ENCODE assay signal across 8 cellular contexts in the genomic region with DNA sequence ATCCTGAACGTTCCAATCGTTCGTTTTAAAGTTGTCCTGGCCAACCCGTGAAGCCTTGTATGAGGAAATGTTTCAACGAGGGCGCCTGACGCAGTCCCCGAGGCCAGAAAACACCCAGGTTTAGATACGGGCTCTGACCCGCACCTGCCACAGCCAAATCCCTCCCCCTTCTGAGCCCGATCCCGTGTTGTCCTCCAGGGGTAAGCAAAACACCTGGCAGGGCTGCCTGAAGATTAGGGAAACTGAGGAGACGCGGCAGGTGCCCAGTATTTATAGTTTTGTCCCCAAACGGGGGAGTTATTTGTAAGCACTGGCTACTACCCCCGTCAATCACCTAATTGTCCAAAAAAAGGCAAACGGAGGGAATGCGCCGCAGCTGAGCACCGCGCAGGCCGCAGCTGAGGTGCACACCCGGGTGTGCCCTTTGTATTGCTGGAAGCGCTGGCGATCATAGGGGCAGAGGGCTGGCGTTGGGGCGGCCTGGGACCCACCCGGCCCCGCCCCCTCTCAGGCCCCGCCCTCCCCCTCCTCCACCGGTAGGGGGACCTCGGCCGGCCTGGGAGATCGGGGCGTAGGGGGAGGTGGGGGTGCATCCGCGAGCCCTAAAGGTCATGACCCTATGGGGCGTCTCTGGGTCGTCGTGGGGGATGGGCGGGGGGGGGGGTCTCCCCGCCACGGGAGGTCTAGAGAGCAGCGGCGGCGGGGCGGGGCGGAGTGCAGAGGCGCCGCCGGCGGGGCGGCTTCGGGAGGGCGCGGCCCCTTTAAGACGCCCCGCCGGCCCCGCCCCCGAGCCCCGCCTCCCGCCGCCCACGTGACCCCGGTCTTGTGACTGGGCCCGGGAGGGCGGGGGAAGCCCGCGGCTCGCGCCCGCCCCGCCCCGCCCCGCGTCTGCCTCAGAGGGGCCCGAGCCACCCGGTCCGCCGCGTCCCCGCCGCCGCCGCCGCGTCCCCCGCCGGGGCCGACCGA. TPM values are rescaled to one million over a fixed set of nuclear protein-coding genes. Genes with fewer than 3 reads are reported as not detected.
A peak's percentile ranks its signal among the peaks of the same experiment; 100 is the strongest.
DNase-seq lines count a peak whose midpoint lies in the region; ATAC-seq lines count a peak whose summit lies in the region.

A gene with protein sequence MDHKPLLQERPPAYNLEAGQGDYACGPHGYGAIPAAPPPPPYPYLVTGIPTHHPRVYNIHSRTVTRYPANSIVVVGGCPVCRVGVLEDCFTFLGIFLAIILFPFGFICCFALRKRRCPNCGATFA (plus strand): TSS at position 896 of the 966 bp plus-strand sequence. CDS start 110 bp downstream, outside the sequence.

- H3K4me1 Mint-ChIP-seq in activated CD8-positive, alpha-beta T cell treated with anti-CD3 and anti-CD28 coated beads, Interleukin-2, amount 10 ng/mL, durations not matched to agents 7 days and 5 days (ENCODE audit: low read depth): peaks cover 22% of the 10 kb centered on the region

- no peaks in the 10 kb centered on the region for H3K9me3 Mint-ChIP-seq in activated CD8-positive, alpha-beta T cell treated with anti-CD3 and anti-CD28 coated beads, Interleukin-2, amount 10 ng/mL, durations not matched to agents 7 days and 5 days (ENCODE audit: insufficient read depth)

- CTCF ChIA-PET in activated CD8-positive, alpha-beta T cell treated with anti-CD3 and anti-CD28 coated beads, Interleukin-2, amount 10 ng/mL, durations not matched to agents 7 days and 5 days (lab: Charles Lee): interaction anchor here (0.8 to 1.0 kb wide), 2 partner anchors 14 to 28 kb away, joined by 3 read pairs; a partner anchor contains a TSS

- no peaks in the 10 kb centered on the region for H3K27me3 Mint-ChIP-seq in activated CD8-positive, alpha-beta T cell treated with anti-CD3 and anti-CD28 coated beads, Interleukin-2, amount 10 ng/mL, durations not matched to agents 7 days and 5 days (ENCODE audit: low read depth)

- H3K36me3 Mint-ChIP-seq in activated CD8-positive, alpha-beta T cell treated with anti-CD3 and anti-CD28 coated beads, Interleukin-2, amount 10 ng/mL, durations not matched to agents 7 days and 5 days (ENCODE audit: low read depth): peaks cover 2% of the 10 kb centered on the region

- POLR2A ChIA-PET in activated CD8-positive, alpha-beta T cell treated with anti-CD3 and anti-CD28 coated beads, Interleukin-2, amount 10 ng/mL, durations not matched to agents 7 days and 5 days (lab: Charles Lee): interaction anchor here (1.1 to 1.5 kb wide), 2 partner anchors 31 to 32 kb away, joined by 3 to 5 read pairs; no protein-coding TSS in a partner anchor

- H3K27ac Mint-ChIP-seq in activated CD8-positive, alpha-beta T cell treated with anti-CD3 and anti-CD28 coated beads, Interleukin-2, amount 10 ng/mL, durations not matched to agents 7 days and 5 days: peak within 1 kb of the TSS; percentile 74

- DNase-seq in C1 segment of cervical spinal cord (lab: John Stamatoyannopoulos, UW) (peak; percentile 41 to 98 (median 88)), NCI-H82 treated with DMSO at 0.1 percent for 48 hours (lab: John Stamatoyannopoulos, UW; ENCODE audit: unreplicated experiment) (peak; percentile 56), lung microvascular endothelial cell (ENCODE audit: low read depth in 2 of 2) (peak; percentile 90 to 92)
- peak; percentile 92 for DNase-seq in activated CD8-positive, alpha-beta T cell treated with anti-CD3 and anti-CD28 coated beads, Interleukin-2, amount 10 ng/mL, durations not matched to agents 7 days and 5 days
- DNase-seq in effector CD4-positive, alpha-beta T cell: peak; percentile 89
- peak; percentile 76 to 96 (median 86) for DNase-seq in stimulated activated CD4-positive, alpha-beta T cell treated with anti-CD3 and anti-CD28 coated beads, TNF-alpha, amount 100 ng/mL, for 48 hours (ENCODE audit: low read depth in 3 of 3)

- peak within 1 kb of the TSS; percentile 78 for H3K4me3 Mint-ChIP-seq in activated CD8-positive, alpha-beta T cell treated with anti-CD3 and anti-CD28 coated beads, Interleukin-2, amount 10 ng/mL, durations not matched to agents 7 days and 5 days

- peak; percentile 78 for ATAC-seq in GM19328 (IDR thresholded peaks at IDR 0.05; ENCODE audit: unreplicated experiment)
- peak; percentile 41 for ATAC-seq in HG03469 (IDR thresholded peaks at IDR 0.05; ENCODE audit: unreplicated experiment)
- peak; percentile 86 for ATAC-seq in activated CD8-positive, alpha-beta T cell treated with anti-CD3 and anti-CD28 coated beads, Interleukin-2, amount 10 ng/mL, durations not matched to agents 7 days and 5 days

RNA-seq across cellular contexts. Expression of the gene that starts here (rescaled TPM):
- 10 to 100 TPM; 35.0 to 35.5 TPM for total RNA-seq in activated CD8-positive, alpha-beta T cell treated with anti-CD3 and anti-CD28 coated beads, Interleukin-2, amount 10 ng/mL, durations not matched to agents 7 days and 5 days
- 47.5 and 68.5 TPM in 2 replicates for total RNA-seq in lung microvascular endothelial cell

Comparison
In these comparisons a context has a peak if more than half of its experiments do, and no peak if none do; other contexts are left out.
1. Peak in every context shown above with its lines: DNase-seq and ATAC-seq.